ENCODE assay signal across 11 cellular contexts in genomic region chr2:3465844-3466481, GRCh38. TPM values are rescaled to one million over a fixed set of nuclear protein-coding genes. Genes with fewer than 3 reads are reported as not detected.
DNase-seq lines count a peak whose midpoint lies in the region; ATAC-seq and TF ChIP-seq lines count a peak whose summit lies in the region.
"Had no signal": no experiment of that assay in that cellular context is flagged by ENCODE, and none has a peak within 500 bp of the region (broad histone marks: within the 10 kb centered on the region; RNA-seq: fewer than 3 reads in every experiment).

No MANE protein-coding gene starts in this region.

- peak overlapping the region; percentile 39 for H3K4me2 ChIP-seq in fibroblast of lung (ENCODE audit: extremely low read depth, insufficient read depth, low read length)

- H3K4me1 ChIP-seq in SJSA1 (replicated peaks) (peaks cover 44% of the 10 kb centered on the region), fibroblast of lung (ENCODE audit: control insufficient read depth, extremely low read depth, insufficient read depth, low read length) (peaks cover 22% of the 10 kb centered on the region), psoas muscle (peaks cover 42% of the 10 kb centered on the region)

- H3K4me3 ChIP-seq in SJSA1: no peak overlapping the region
- H3K4me3 ChIP-seq in fibroblast of lung (replicated peaks in 1 of 4; ENCODE audit: control extremely low read depth in 1 of 4, insufficient read depth in 1 of 4, low read depth in 3 of 4, low read length in 4 of 4): peak overlapping the region in 1 of 4 experiments; percentile 4
- H3K4me3 ChIP-seq in psoas muscle: no peak overlapping the region

- WGBS in psoas muscle, 3 donors: 70 to 87% (median 80%) methylated on average over 13 of the region's 13 CpGs

- TF ChIP-seq CTCF in fibroblast of lung (conservative IDR thresholded peaks at IDR 0.05 in 1 of 2, IDR thresholded peaks at IDR 0.05 in 1 of 2; ENCODE audit: low read depth in 1 of 2, low read length in 2 of 2) (no peak), psoas muscle (IDR thresholded peaks at IDR 0.05) (no peak)

- H4K20me1 ChIP-seq in fibroblast of lung (ENCODE audit: control insufficient read depth, extremely low read depth, insufficient read depth, low read length): no peaks in the 10 kb centered on the region

- H3K36me3 ChIP-seq in SJSA1: peaks cover 47% of the 10 kb centered on the region
- H3K36me3 ChIP-seq in fibroblast of lung (ENCODE audit: control insufficient read depth, insufficient read depth, low read length): peaks cover 23% of the 10 kb centered on the region
- H3K36me3 ChIP-seq in psoas muscle (ENCODE audit: insufficient read depth in 1 of 2, low read depth in 1 of 2): peaks cover 3 to 57% of the 10 kb centered on the region in 2 donors

- H3K9ac ChIP-seq in fibroblast of lung (ENCODE audit: insufficient read depth, low read length): no peak overlapping the region

- H3K27me3 ChIP-seq in SJSA1 (replicated peaks) (no peaks in the 10 kb centered on the region), fibroblast of lung (ENCODE audit: control insufficient read depth, insufficient read depth, low read length) (no peaks in the 10 kb centered on the region), psoas muscle (ENCODE audit: insufficient read depth in 3 of 3, low read length in 2 of 3) (no peaks in the 10 kb centered on the region)

- ATAC-seq in psoas muscle: peak; percentile 32 to 71 (median 50)
- ATAC-seq in GM19452 (IDR thresholded peaks at IDR 0.05; ENCODE audit: unreplicated experiment): no peak
- no peak for ATAC-seq in HG03439 (IDR thresholded peaks at IDR 0.05; ENCODE audit: unreplicated experiment)
- no peak for ATAC-seq in GM18498 (IDR thresholded peaks at IDR 0.05; ENCODE audit: unreplicated experiment)

- H3K9me3 ChIP-seq in SJSA1 (replicated peaks): no peaks in the 10 kb centered on the region
- no peaks in the 10 kb centered on the region for H3K9me3 ChIP-seq in fibroblast of lung (ENCODE audit: control insufficient read depth, insufficient read depth, low read depth, low read length)
- no peaks in the 10 kb centered on the region for H3K9me3 ChIP-seq in psoas muscle

- DNase-seq in EH (ENCODE audit: low read depth): peak; percentile 95
- DNase-seq in SJSA1 (ENCODE audit: low read depth in 1 of 2, low spot score in 2 of 2): peak; percentile 82 to 86
- DNase-seq in fibroblast of lung (ENCODE audit: low read depth in 2 of 2): peak; percentile 95 to 97
- peak in 1 of 2 donors; percentile 48 for DNase-seq in psoas muscle
- no peak for DNase-seq in middle frontal gyrus (ENCODE audit: extremely low spot score, low spot score)
- DNase-seq: NK-92 treated with Interleukin-12 subunit alpha and Interleukin-12 subunit beta, amount 100 ng/mL, for 24 hours; stimulated activated CD4-positive, alpha-beta T cell treated with anti-CD3 and anti-CD28 coated beads, Interleukin-2, amount 100 ng/mL, for 48 hours; WERI-Rb-1 had no signal

- intact Hi-C loops in psoas muscle (cut with DNase I): no loop called here

- no peaks in the 10 kb centered on the region for H3K79me2 ChIP-seq in fibroblast of lung (ENCODE audit: control insufficient read depth, insufficient read depth, low read length)

- H3K27ac ChIP-seq in SJSA1 (peak overlapping the region; percentile 92), fibroblast of lung (ENCODE audit: insufficient read depth, low read length) (peak overlapping the region; percentile 48), psoas muscle (peak overlapping the region; percentile 56)
- H3K27ac ChIP-seq: WERI-Rb-1 had no signal

- H2AFZ ChIP-seq in fibroblast of lung (ENCODE audit: low read length): no peak overlapping the region

RNA-seq across cellular contexts. Expression of gene ADI1, which starts 53.4 kb away (rescaled TPM):
- 78.2 and 82.7 TPM in 2 replicates for total RNA-seq in SJSA1 (2014; rRNA removed; shearing (Covaris generic))
- total RNA-seq in fibroblast of lung (22.1 and 41.9 TPM in 2 replicates), psoas muscle (100 to 1,000 TPM in 2 of 4 donors, 10 to 100 TPM in 2; 42.5 to 137 (median 76.1) TPM)
- polyA plus RNA-seq in fibroblast of lung (69.3 and 83.0 TPM in 2 replicates), psoas muscle (10 to 100 TPM; 42.7 to 95.0 (median 43.7) TPM)
- 62.6 and 75.5 TPM in 2 replicates for polyA plus RNA-seq in fibroblast of lung (2012)
- 17.5 and 23.5 TPM in 2 replicates for polyA minus RNA-seq in fibroblast of lung (ENCODE audit: low replicate concordance)

Comparison
In these comparisons a context has a peak if more than half of its experiments do, and no peak if none do; other contexts are left out.
1. ATAC-seq: peak in psoas muscle (4 of 4); none in GM19452 (single experiment), HG03439 (single experiment) and GM18498 (single experiment).
2. Peak in every context shown above with its lines, with median percentiles within 50 percentile points of each other: H3K27ac ChIP-seq.